31 cellular contexts compared by ENCODE assay signal in genomic region chr20:25632940-25633790, GRCh38. TPM values are rescaled to one million over a fixed set of nuclear protein-coding genes. Genes with fewer than 3 reads are reported as not detected.
DNase-seq lines count a peak whose midpoint lies in the region; ATAC-seq and TF ChIP-seq lines count a peak whose summit lies in the region.
"Had no signal": no experiment of that assay in that cellular context is flagged by ENCODE, and none has a peak within 500 bp of the region (broad histone marks: within the 10 kb centered on the region; RNA-seq: fewer than 3 reads in every experiment).

No MANE protein-coding gene starts in this region.

- H3K9me3 ChIP-seq in HEK293 (ENCODE audit: control insufficient read depth, insufficient read depth, low read depth, low read length): no peaks in the 10 kb centered on the region
- H3K9me3 ChIP-seq: esophagus muscularis mucosa, ovary, right atrium auricular region, tibial artery had no signal

- DNase-seq in A172 (ENCODE audit: low spot score) (peak; percentile 37), RKO (ENCODE audit: low spot score) (peak; percentile 81), nucleus accumbens (lab: John Stamatoyannopoulos, UW) (no peak), NCI-H2107 treated with DMSO at 0.1 percent for 48 hours (lab: John Stamatoyannopoulos, UW; ENCODE audit: unreplicated experiment) (no peak)
- no peak for DNase-seq in stimulated activated naive CD4-positive, alpha-beta T cell (lab: John Stamatoyannopoulos, UW)
- DNase-seq: 8988T; activated CD4-positive, alpha-beta memory T cell treated with anti-CD3 and anti-CD28 coated beads for 36 hours; activated CD4-positive, CD25-positive, alpha-beta regulatory T cell; activated effector memory CD4-positive, alpha-beta T cell treated with anti-CD3 and anti-CD28 coated beads, Interleukin-2, amount 50 U/mL, for 16 hours; COR-L47; DND-41; effector CD4-positive, alpha-beta T cell; Kasumi-1; NCI-H1105; NCI-H2081 treated with DMSO at 0.1 percent for 48 hours; NCI-H446 treated with DMSO at 0.1 percent for 48 hours; NK-92 treated with Interleukin-12 subunit alpha and Interleukin-12 subunit beta, amount 100 ng/mL, for 24 hours; ovary; RPMI8226; stimulated activated CD4-positive, alpha-beta T cell treated with anti-CD3 and anti-CD28 coated beads, Interleukin-12 subunit alpha, Interleukin-12 subunit beta, amount 100 ng/mL, for 4 hours; stimulated activated naive CD8-positive, alpha-beta T cell treated with anti-CD3 and anti-CD28 coated beads, Interleukin-15, amount 100 ng/mL, for 72 hours; tibial artery had no signal

- POLR2A ChIA-PET in HEK293 (lab: Yijun Ruan, JAX): interaction anchor here (0.5 kb wide), 1 partner anchor 640 kb away, joined by 3 read pairs; the partner anchor contains the start of gene APMAP

- CTCF ChIA-PET in HEK293 (lab: Yijun Ruan, JAX): no interaction called here

- TF ChIP-seq CTCF in HEK293 (tag by site-specific recombination; IDR thresholded peaks at IDR 0.05): no peak

- H3K36me3 ChIP-seq in HEK293 (ENCODE audit: control insufficient read depth in 2 of 2, insufficient read depth in 1 of 2, low read length in 2 of 2): peaks cover 0 to 19% of the 10 kb centered on the region in 2 experiments; a peak in 2 of 3 replicates
- H3K36me3 ChIP-seq: ovary had no signal

- H3K4me1 ChIP-seq in HEK293 (ENCODE audit: control insufficient read depth, insufficient read depth, low read length): no peaks in the 10 kb centered on the region
- H3K4me1 ChIP-seq: BLaER1, esophagus muscularis mucosa, right atrium auricular region, tibial artery had no signal

- ATAC-seq in esophagus mucosa (peak; percentile 78), GM21381 (IDR thresholded peaks at IDR 0.05; ENCODE audit: unreplicated experiment) (no peak)
- ATAC-seq: natural killer cell treated with Interleukin-12 subunit alpha and Interleukin-12 subunit beta and Interleukin-15 and Interleukin-18, amount 100 ng/mL, for 72 hours; SK-N-SH treated with all-trans-retinoic acid at 6 μM for 48 hours had no signal

- no peak overlapping the region for H3K4me3 ChIP-seq in HEK293 (ENCODE audit: low read depth, low read length)
- H3K4me3 ChIP-seq: BLaER1, esophagus muscularis mucosa, ovary, right atrium auricular region, tibial artery had no signal

- no peak overlapping the region for H3K27ac ChIP-seq in HEK293 (ENCODE audit: extremely low read depth, low read depth, low read length)
- H3K27ac ChIP-seq: BLaER1, esophagus muscularis mucosa, ovary, right atrium auricular region, tibial artery had no signal

TF ChIP-seq in HEK293, 187 proteins besides CTCF, POLR2A, EP300 and RAD21 (continues in another document):
- TF ChIP-seq IKZF3 (tag by site-specific recombination; IDR thresholded peaks at IDR 0.05) (peak; percentile 38; the same call in 1 of the 2 replicates), ZNF837 (tag by site-specific recombination; IDR thresholded peaks at IDR 0.05) (no peak), GLIS1 (tag by site-specific recombination; IDR thresholded peaks at IDR 0.05) (no peak), ZNF521 (tag by site-specific recombination; IDR thresholded peaks at IDR 0.05) (no peak), ZBTB48 (tag by site-specific recombination; IDR thresholded peaks at IDR 0.05) (no peak), ZNF202 (tag by site-specific recombination; IDR thresholded peaks at IDR 0.05; ENCODE audit: borderline replicate concordance) (no peak), KLF17 (tag by site-specific recombination; IDR thresholded peaks at IDR 0.05) (0 out of 2 replicates have a peak, but pooled peaks have one; percentile 34), ZNF654 (tag by site-specific recombination; IDR thresholded peaks at IDR 0.05; ENCODE audit: low read depth) (peak; percentile 6; the same call in 1 of the 2 replicates), SP7 (tag by site-specific recombination; IDR thresholded peaks at IDR 0.05) (peak; percentile 92), ZNF155 (tag by site-specific recombination; IDR thresholded peaks at IDR 0.05) (no peak), ZNF398 (tag by site-specific recombination; IDR thresholded peaks at IDR 0.05) (no peak)
- TF ChIP-seq, protein P1, sequence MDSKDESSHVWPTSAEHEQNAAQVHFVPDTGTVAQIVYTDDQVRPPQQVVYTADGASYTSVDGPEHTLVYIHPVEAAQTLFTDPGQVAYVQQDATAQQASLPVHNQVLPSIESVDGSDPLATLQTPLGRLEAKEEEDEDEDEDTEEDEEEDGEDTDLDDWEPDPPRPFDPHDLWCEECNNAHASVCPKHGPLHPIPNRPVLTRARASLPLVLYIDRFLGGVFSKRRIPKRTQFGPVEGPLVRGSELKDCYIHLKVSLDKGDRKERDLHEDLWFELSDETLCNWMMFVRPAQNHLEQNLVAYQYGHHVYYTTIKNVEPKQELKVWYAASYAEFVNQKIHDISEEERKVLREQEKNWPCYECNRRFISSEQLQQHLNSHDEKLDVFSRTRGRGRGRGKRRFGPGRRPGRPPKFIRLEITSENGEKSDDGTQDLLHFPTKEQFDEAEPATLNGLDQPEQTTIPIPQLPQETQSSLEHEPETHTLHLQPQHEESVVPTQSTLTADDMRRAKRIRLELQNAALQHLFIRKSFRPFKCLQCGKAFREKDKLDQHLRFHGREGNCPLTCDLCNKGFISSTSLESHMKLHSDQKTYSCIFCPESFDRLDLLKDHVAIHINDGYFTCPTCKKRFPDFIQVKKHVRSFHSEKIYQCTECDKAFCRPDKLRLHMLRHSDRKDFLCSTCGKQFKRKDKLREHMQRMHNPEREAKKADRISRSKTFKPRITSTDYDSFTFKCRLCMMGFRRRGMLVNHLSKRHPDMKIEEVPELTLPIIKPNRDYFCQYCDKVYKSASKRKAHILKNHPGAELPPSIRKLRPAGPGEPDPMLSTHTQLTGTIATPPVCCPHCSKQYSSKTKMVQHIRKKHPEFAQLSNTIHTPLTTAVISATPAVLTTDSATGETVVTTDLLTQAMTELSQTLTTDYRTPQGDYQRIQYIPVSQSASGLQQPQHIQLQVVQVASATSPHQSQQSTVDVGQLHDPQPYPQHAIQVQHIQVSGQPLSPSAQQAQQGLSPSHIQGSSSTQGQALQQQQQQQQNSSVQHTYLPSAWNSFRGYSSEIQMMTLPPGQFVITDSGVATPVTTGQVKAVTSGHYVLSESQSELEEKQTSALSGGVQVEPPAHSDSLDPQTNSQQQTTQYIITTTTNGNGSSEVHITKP (tag by site-specific recombination; IDR thresholded peaks at IDR 0.05): peak; percentile 43
- TF ChIP-seq, protein P2, sequence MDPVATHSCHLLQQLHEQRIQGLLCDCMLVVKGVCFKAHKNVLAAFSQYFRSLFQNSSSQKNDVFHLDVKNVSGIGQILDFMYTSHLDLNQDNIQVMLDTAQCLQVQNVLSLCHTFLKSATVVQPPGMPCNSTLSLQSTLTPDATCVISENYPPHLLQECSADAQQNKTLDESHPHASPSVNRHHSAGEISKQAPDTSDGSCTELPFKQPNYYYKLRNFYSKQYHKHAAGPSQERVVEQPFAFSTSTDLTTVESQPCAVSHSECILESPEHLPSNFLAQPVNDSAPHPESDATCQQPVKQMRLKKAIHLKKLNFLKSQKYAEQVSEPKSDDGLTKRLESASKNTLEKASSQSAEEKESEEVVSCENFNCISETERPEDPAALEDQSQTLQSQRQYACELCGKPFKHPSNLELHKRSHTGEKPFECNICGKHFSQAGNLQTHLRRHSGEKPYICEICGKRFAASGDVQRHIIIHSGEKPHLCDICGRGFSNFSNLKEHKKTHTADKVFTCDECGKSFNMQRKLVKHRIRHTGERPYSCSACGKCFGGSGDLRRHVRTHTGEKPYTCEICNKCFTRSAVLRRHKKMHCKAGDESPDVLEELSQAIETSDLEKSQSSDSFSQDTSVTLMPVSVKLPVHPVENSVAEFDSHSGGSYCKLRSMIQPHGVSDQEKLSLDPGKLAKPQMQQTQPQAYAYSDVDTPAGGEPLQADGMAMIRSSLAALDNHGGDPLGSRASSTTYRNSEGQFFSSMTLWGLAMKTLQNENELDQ (tag by site-specific recombination; IDR thresholded peaks at IDR 0.05; ENCODE audit: low read depth): no peak
- TF ChIP-seq, protein P3, sequence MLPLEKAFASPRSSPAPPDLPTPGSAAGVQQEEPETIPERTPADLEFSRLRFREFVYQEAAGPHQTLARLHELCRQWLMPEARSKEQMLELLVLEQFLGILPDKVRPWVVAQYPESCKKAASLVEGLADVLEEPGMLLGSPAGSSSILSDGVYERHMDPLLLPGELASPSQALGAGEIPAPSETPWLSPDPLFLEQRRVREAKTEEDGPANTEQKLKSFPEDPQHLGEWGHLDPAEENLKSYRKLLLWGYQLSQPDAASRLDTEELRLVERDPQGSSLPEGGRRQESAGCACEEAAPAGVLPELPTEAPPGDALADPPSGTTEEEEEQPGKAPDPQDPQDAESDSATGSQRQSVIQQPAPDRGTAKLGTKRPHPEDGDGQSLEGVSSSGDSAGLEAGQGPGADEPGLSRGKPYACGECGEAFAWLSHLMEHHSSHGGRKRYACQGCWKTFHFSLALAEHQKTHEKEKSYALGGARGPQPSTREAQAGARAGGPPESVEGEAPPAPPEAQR (tag by site-specific recombination; IDR thresholded peaks at IDR 0.05): no peak

RNA-seq across cellular contexts. Expression of gene NANP, which starts 9.4 kb away (rescaled TPM):
- total RNA-seq in A172 (2014; rRNA removed; shearing (Covaris generic)): 10.8 and 14.7 TPM in 2 replicates
- total RNA-seq in esophagus mucosa: 2.7 TPM

RNA-seq across cellular contexts. Expression of gene NINL, which starts 47.8 kb away (rescaled TPM):
- 9.1 and 9.4 TPM in 2 replicates for total RNA-seq in A172 (2014; rRNA removed; shearing (Covaris generic))
- total RNA-seq in esophagus mucosa: 4.8 TPM
- total RNA-seq: HT-29 had no signal

Comparison
In these comparisons a context has a peak if more than half of its experiments do, and no peak if none do; other contexts are left out.
1. DNase-seq: peak in A172 (single experiment) and RKO (single experiment); none in stimulated activated naive CD4-positive, alpha-beta T cell (0 of 6), nucleus accumbens (0 of 56) and NCI-H2107 treated with DMSO at 0.1 percent for 48 hours (single experiment).